In the genomic region with DNA sequence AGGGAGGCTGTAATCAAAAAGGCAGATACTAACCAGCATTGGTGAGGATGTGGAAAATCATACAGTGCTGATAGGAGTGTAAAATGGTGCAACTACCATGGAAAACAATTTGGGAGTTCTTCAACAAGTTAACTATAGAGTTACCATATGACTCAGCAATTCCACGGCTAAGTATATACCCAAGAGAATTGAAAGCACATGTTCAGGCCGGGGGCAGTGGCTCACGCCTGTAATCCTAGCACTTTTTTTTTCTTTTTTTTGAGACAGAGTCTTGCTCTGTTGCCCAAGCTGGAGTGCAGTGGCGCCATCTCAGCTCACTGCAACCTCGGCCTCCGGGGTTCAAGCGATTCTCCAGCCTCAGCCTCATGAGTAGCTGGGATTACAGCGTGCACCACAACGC, we compare ENCODE assay signal across 1 cellular context.
TF ChIP-seq lines count a peak whose summit lies in the region.

No MANE protein-coding gene starts in this region.

TF ChIP-seq in SK-N-SH treated with all-trans-retinoic acid at 6 μM for 48 hours, 23 proteins besides CTCF, POLR2A, EP300 and RAD21 (continued from another document):
- TF ChIP-seq, protein P1, sequence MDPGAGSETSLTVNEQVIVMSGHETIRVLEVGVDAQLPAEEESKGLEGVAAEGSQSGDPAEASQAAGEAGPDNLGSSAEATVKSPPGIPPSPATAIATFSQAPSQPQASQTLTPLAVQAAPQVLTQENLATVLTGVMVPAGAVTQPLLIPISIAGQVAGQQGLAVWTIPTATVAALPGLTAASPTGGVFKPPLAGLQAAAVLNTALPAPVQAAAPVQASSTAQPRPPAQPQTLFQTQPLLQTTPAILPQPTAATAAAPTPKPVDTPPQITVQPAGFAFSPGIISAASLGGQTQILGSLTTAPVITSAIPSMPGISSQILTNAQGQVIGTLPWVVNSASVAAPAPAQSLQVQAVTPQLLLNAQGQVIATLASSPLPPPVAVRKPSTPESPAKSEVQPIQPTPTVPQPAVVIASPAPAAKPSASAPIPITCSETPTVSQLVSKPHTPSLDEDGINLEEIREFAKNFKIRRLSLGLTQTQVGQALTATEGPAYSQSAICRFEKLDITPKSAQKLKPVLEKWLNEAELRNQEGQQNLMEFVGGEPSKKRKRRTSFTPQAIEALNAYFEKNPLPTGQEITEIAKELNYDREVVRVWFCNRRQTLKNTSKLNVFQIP (CRISPR knock-in tag; IDR thresholded peaks at IDR 0.05; ENCODE audit: borderline replicate concordance, low read depth), result no peak
- no peak for TF ChIP-seq ZFP3 (CRISPR knock-in tag; IDR thresholded peaks at IDR 0.05)
- TF ChIP-seq ZNF70 (CRISPR knock-in tag; IDR thresholded peaks at IDR 0.05), result no peak
- no peak for TF ChIP-seq ISL1 (CRISPR knock-in tag; IDR thresholded peaks at IDR 0.05)
- no peak for TF ChIP-seq BACH2 (CRISPR knock-in tag; IDR thresholded peaks at IDR 0.05; ENCODE audit: borderline replicate concordance)
- no peak for TF ChIP-seq OSR1 (CRISPR knock-in tag; IDR thresholded peaks at IDR 0.05)
- no peak for TF ChIP-seq RARB (CRISPR knock-in tag; IDR thresholded peaks at IDR 0.05)
- no peak for TF ChIP-seq GLIS3 (CRISPR knock-in tag; IDR thresholded peaks at IDR 0.05)
- no peak for TF ChIP-seq SNAI2 (CRISPR knock-in tag; IDR thresholded peaks at IDR 0.05)
- TF ChIP-seq ZNF8 (CRISPR knock-in tag; IDR thresholded peaks at IDR 0.05), result no peak
